9 cellular contexts compared by ENCODE assay signal in the genomic region with DNA sequence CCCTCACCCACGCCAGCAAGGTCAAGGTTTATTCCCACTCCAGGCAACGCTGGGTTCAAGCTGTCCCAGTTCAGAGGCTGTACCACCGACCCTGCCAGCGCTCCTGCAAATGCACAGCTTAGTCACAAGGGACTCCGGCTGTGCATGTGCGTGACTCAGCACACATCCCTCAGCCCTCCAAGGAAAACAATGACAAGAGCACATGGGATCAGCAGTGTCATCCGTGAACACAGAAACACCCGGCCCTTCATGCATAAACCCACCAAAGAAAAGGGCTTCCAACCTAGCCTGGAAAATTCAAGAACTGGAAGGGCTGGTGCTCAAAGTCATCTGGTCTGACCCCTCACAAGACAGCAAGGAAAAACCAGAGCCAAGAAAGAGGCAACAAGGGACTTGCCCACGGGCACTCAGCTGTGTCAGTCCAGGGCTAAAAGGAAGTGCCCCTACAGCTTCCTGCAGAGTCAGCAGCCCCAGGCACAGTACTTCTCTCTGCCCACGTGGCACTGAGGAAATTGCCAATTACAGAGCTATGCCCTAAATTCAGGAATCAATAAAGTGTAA.
DNase-seq lines count a peak whose midpoint lies in the region; ATAC-seq and TF ChIP-seq lines count a peak whose summit lies in the region.
"Had no signal": no experiment of that assay in that cellular context is flagged by ENCODE, and none has a peak within 500 bp of the region (broad histone marks: within the 10 kb centered on the region; RNA-seq: fewer than 3 reads in every experiment).

No MANE protein-coding gene starts in this region.

- no peaks in the 10 kb centered on the region for H3K79me2 ChIP-seq in OCI-LY7 (ENCODE audit: insufficient read depth, low read depth, low read length)

- ATAC-seq in GM19035 (IDR thresholded peaks at IDR 0.05; ENCODE audit: unreplicated experiment) (no peak), GM19351 (IDR thresholded peaks at IDR 0.05; ENCODE audit: unreplicated experiment) (no peak)

- H3K36me3 ChIP-seq in OCI-LY7 (ENCODE audit: insufficient read depth, low read length), result no peaks in the 10 kb centered on the region

- peaks cover 18% of the 10 kb centered on the region for H3K27me3 Mint-ChIP-seq in dendritic cell treated with granulocyte-macrophage colony-stimulating factor and Interleukin-4, amounts not matched to agents 40 ng/mL and 50 ng/mL, for 4 days
- H3K27me3 Mint-ChIP-seq in activated CD4-positive, alpha-beta T cell treated with anti-CD3 and anti-CD28 coated beads, Interleukin-2, amount 10 ng/mL, durations not matched to agents 7 days and 5 days, result peaks cover 4% of the 10 kb centered on the region

- no peak for TF ChIP-seq CTCF in OCI-LY7 (conservative IDR thresholded peaks at IDR 0.05; ENCODE audit: low read length)

- DNase-seq in CD1c-positive myeloid dendritic cell (ENCODE audit: extremely low spot score), result peak; percentile 16
- DNase-seq in NCI-H146 treated with DMSO at 0.1 percent for 48 hours (lab: John Stamatoyannopoulos, UW; ENCODE audit: unreplicated experiment), result peak; percentile 21
- peak; percentile 58 for DNase-seq in mucosa of gallbladder (ENCODE audit: low spot score)
- DNase-seq in OCI-LY7 (ENCODE audit: low spot score), result no peak
- DNase-seq in activated CD4-positive, alpha-beta T cell treated with anti-CD3 and anti-CD28 coated beads, Interleukin-2, amount 10 ng/mL, durations not matched to agents 7 days and 5 days, result no peak

- intact Hi-C loops in dendritic cell treated with granulocyte-macrophage colony-stimulating factor and Interleukin-4, amounts not matched to agents 40 ng/mL and 50 ng/mL, for 4 days (cut with micrococcal nuclease), result no loop called here
- intact Hi-C loops in OCI-LY7 (cut with micrococcal nuclease; ENCODE audit: unreplicated experiment), result no loop called here

- H3K27ac Mint-ChIP-seq in dendritic cell treated with granulocyte-macrophage colony-stimulating factor and Interleukin-4, amounts not matched to agents 40 ng/mL and 50 ng/mL, for 4 days, result peak overlapping the region; percentile 82
- no peak overlapping the region for H3K27ac Mint-ChIP-seq in activated CD4-positive, alpha-beta T cell treated with anti-CD3 and anti-CD28 coated beads, Interleukin-2, amount 10 ng/mL, durations not matched to agents 7 days and 5 days
- H3K27ac Mint-ChIP-seq: activated naive CD4-positive, alpha-beta T cell treated with anti-CD3 and anti-CD28 coated beads, Interleukin-2, amount 50 U/mL, for 24 hours had no signal

- H3K36me3 Mint-ChIP-seq in dendritic cell treated with granulocyte-macrophage colony-stimulating factor and Interleukin-4, amounts not matched to agents 40 ng/mL and 50 ng/mL, for 4 days (ENCODE audit: low read depth), result no peaks in the 10 kb centered on the region
- H3K36me3 Mint-ChIP-seq in activated CD4-positive, alpha-beta T cell treated with anti-CD3 and anti-CD28 coated beads, Interleukin-2, amount 10 ng/mL, durations not matched to agents 7 days and 5 days (ENCODE audit: low read depth), result no peaks in the 10 kb centered on the region
- H3K36me3 Mint-ChIP-seq: activated naive CD4-positive, alpha-beta T cell treated with anti-CD3 and anti-CD28 coated beads, Interleukin-2, amount 50 U/mL, for 24 hours had no signal

- no peaks in the 10 kb centered on the region for H3K9me3 Mint-ChIP-seq in dendritic cell treated with granulocyte-macrophage colony-stimulating factor and Interleukin-4, amounts not matched to agents 40 ng/mL and 50 ng/mL, for 4 days
- no peaks in the 10 kb centered on the region for H3K9me3 Mint-ChIP-seq in activated CD4-positive, alpha-beta T cell treated with anti-CD3 and anti-CD28 coated beads, Interleukin-2, amount 10 ng/mL, durations not matched to agents 7 days and 5 days
- H3K9me3 Mint-ChIP-seq: activated naive CD4-positive, alpha-beta T cell treated with anti-CD3 and anti-CD28 coated beads, Interleukin-2, amount 50 U/mL, for 24 hours had no signal

- no peak overlapping the region for H3K4me3 ChIP-seq in OCI-LY7 (ENCODE audit: low read depth, low read length, poor library complexity, severe bottlenecking)

- H3K4me3 Mint-ChIP-seq in dendritic cell treated with granulocyte-macrophage colony-stimulating factor and Interleukin-4, amounts not matched to agents 40 ng/mL and 50 ng/mL, for 4 days, result peak overlapping the region; percentile 4
- no peak overlapping the region for H3K4me3 Mint-ChIP-seq in activated CD4-positive, alpha-beta T cell treated with anti-CD3 and anti-CD28 coated beads, Interleukin-2, amount 10 ng/mL, durations not matched to agents 7 days and 5 days
- H3K4me3 Mint-ChIP-seq: activated naive CD4-positive, alpha-beta T cell treated with anti-CD3 and anti-CD28 coated beads, Interleukin-2, amount 50 U/mL, for 24 hours had no signal

- H3K9me3 ChIP-seq in OCI-LY7 (ENCODE audit: low read length), result no peaks in the 10 kb centered on the region

- BruUV-seq in OCI-LY7 (replicated peaks; lab: Mats Ljungman, UMichigan), result no TSS peak

- no peaks in the 10 kb centered on the region for H3K9me2 ChIP-seq in OCI-LY7 (ENCODE audit: insufficient read depth, low read length)

- H3K27ac ChIP-seq in OCI-LY7 (ENCODE audit: low read depth, low read length, poor library complexity, severe bottlenecking), result no peak overlapping the region

- H3K4me1 ChIP-seq in OCI-LY7 (ENCODE audit: insufficient read depth, low read length, poor library complexity, severe bottlenecking), result no peaks in the 10 kb centered on the region

- CTCF ChIA-PET in OCI-LY7 (lab: Charles Lee; ENCODE audit: unreplicated experiment), result no interaction called here
- CTCF ChIA-PET in activated CD4-positive, alpha-beta T cell treated with anti-CD3 and anti-CD28 coated beads, Interleukin-2, amount 10 ng/mL, durations not matched to agents 7 days and 5 days (lab: Charles Lee), result no interaction called here

- POLR2A ChIA-PET in OCI-LY7 (lab: Charles Lee), result interaction anchor here (1.2 kb wide), 1 partner anchor 12 kb away, joined by 3 read pairs; no protein-coding TSS in a partner anchor
- POLR2A ChIA-PET in activated CD4-positive, alpha-beta T cell treated with anti-CD3 and anti-CD28 coated beads, Interleukin-2, amount 10 ng/mL, durations not matched to agents 7 days and 5 days (lab: Charles Lee), result no interaction called here

- peaks cover 38% of the 10 kb centered on the region for H3K4me1 Mint-ChIP-seq in dendritic cell treated with granulocyte-macrophage colony-stimulating factor and Interleukin-4, amounts not matched to agents 40 ng/mL and 50 ng/mL, for 4 days (ENCODE audit: low read depth)
- H3K4me1 Mint-ChIP-seq in activated CD4-positive, alpha-beta T cell treated with anti-CD3 and anti-CD28 coated beads, Interleukin-2, amount 10 ng/mL, durations not matched to agents 7 days and 5 days, result no peaks in the 10 kb centered on the region
- H3K4me1 Mint-ChIP-seq: activated naive CD4-positive, alpha-beta T cell treated with anti-CD3 and anti-CD28 coated beads, Interleukin-2, amount 50 U/mL, for 24 hours had no signal

- no peaks in the 10 kb centered on the region for H4K20me1 ChIP-seq in OCI-LY7 (ENCODE audit: insufficient read depth, low read length)

- no peak overlapping the region for H2AFZ ChIP-seq in OCI-LY7 (ENCODE audit: low read length)

- H3K4me2 ChIP-seq in OCI-LY7 (ENCODE audit: low read length), result no peak overlapping the region

Comparison
In these comparisons a context has a peak if more than half of its experiments do, and no peak if none do; other contexts are left out.
1. DNase-seq: peak in CD1c-positive myeloid dendritic cell (single experiment), NCI-H146 treated with DMSO at 0.1 percent for 48 hours (single experiment) and mucosa of gallbladder (single experiment); none in OCI-LY7 (single experiment) and activated CD4-positive, alpha-beta T cell treated with anti-CD3 and anti-CD28 coated beads, Interleukin-2, amount 10 ng/mL, durations not matched to agents 7 days and 5 days (single experiment).